ENCODE assay signal across 8 cellular contexts in the genomic region with DNA sequence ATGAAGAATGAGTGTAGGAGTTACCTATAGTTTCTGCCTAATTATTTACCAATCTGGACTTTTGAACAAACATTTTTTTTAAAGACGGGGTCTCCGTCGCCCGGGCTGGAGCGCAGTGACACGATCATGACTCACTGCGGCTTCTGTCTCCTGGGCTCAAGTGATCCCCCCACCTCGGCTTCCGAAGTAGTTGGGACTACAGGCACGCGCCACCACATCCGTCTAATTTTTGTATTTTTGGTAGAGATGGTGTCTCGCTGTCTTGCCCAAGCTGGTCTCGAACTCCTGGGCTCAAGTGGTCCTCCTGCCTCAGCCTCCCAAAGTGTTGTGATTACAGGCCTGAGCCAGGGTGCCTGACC. TPM values are rescaled to one million over a fixed set of nuclear protein-coding genes. Genes with fewer than 3 reads are reported as not detected.
A peak's percentile ranks its signal among the peaks of the same experiment; 100 is the strongest.
DNase-seq lines count a peak whose midpoint lies in the region; ATAC-seq and TF ChIP-seq lines count a peak whose summit lies in the region.

No MANE protein-coding gene starts in this region.

- H3K4me3 Mint-ChIP-seq in IgD-negative memory B cell, result peak overlapping the region; percentile 82 to 97 (median 88)
- peak overlapping the region in 7 of 8 donors; percentile 85 to 92 (median 87) for H3K4me3 Mint-ChIP-seq in naive B cell

- H3K27ac ChIP-seq in cingulate gyrus (ENCODE audit: low read depth, low read length), result peak overlapping the region; percentile 0

- H3K4me1 Mint-ChIP-seq in IgD-negative memory B cell (peaks cover 18 to 24% (median 19%) of the 10 kb centered on the region in 3 donors), naive B cell (peaks cover 31 to 44% (median 35%) of the 10 kb centered on the region in 3 donors)

- CTCF ChIA-PET in AG04449 (lab: Yijun Ruan, JAX), result no interaction called here

- peak overlapping the region in 2 of 3 donors; percentile 8 to 78 for H3K27ac Mint-ChIP-seq in IgD-negative memory B cell
- peak overlapping the region in 3 of 6 donors; percentile 6 to 57 (median 31) for H3K27ac Mint-ChIP-seq in naive B cell

- H3K4me3 ChIP-seq in AG04449 (ENCODE audit: low read depth, low read length), result peak overlapping the region; percentile 90

- no peak for TF ChIP-seq CTCF in AG04449 (IDR thresholded peaks at IDR 0.05; ENCODE audit: insufficient read depth, low read length, missing control alignments)

- DNase-seq in AG04449 (ENCODE audit: low read depth, low spot score) (no peak), naive B cell (no peak), NCI-H2171 (lab: John Stamatoyannopoulos, UW) (no peak), mucosa of gallbladder (ENCODE audit: low spot score) (no peak)
- no peak for DNase-seq in stimulated activated naive CD4-positive, alpha-beta T cell treated with Interleukin-2 at 50 U/mL for 16 hours (lab: John Stamatoyannopoulos, UW)

- ATAC-seq in naive B cell (ENCODE audit: low read depth in 2 of 2), result no peak
- no peak for ATAC-seq in HG02884 (IDR thresholded peaks at IDR 0.05; ENCODE audit: unreplicated experiment)

- H3K9me3 Mint-ChIP-seq in IgD-negative memory B cell (peaks cover 0 to 3% (median 2%) of the 10 kb centered on the region in 3 donors), naive B cell (peaks cover 5 to 25% (median 20%) of the 10 kb centered on the region in 7 donors)

- POLR2A ChIA-PET in AG04449 (lab: Yijun Ruan, JAX), result no interaction called here

- H3K27me3 Mint-ChIP-seq in IgD-negative memory B cell, result no peaks in the 10 kb centered on the region
- no peaks in the 10 kb centered on the region for H3K27me3 Mint-ChIP-seq in naive B cell

- H3K36me3 Mint-ChIP-seq in IgD-negative memory B cell, result peaks cover 9% of the 10 kb centered on the region
- peaks cover 5 to 14% of the 10 kb centered on the region in 2 donors for H3K36me3 Mint-ChIP-seq in naive B cell

RNA-seq across cellular contexts. Expression of a gene that starts 1.5 kb away (rescaled TPM):
- polyA plus RNA-seq in IgD-negative memory B cell (21.4 TPM), naive B cell (ENCODE audit: low read depth in 6 of 6) (10 to 100 TPM; 18.8 to 25.8 (median 23.7) TPM)
- total RNA-seq in mucosa of gallbladder, result 371 TPM
